Comparison of ENCODE assay signal across 1 cellular context in the genomic region with DNA sequence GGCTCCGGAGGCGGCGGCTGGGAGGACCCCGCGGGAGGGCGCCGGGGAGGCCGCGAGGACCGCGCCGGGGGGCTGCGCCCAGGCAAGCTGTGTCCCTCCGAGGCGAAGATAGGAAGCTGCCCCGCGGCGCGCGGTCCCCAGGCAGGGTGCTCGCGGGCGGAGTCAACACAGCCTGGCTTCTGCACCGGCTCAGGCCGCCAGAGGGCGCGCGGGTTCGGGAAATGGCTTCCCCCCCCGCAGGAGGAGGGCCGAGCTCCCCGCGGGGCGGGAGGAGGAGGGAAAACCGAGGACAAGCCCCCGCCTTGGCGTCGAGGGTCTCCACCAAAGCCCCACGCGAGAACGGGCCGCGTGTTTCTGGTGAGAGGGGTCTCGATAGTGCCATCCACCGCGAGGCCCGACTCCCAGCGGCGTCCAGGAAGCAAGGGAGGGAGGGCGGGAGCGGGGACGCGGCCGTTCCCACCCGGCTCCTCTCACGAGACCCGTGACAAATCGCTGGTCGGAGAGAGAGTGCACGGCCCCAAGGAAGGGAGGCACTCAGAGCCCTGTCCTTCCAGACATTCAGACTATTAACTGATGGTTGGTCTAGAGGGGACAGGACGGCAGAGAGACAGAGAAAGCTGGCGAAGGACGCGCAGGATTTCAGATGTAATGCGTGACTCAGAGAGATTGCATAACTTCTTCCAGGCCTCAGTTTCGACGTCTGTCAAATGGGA.
TF ChIP-seq lines count a peak whose summit lies in the region.

No MANE protein-coding gene starts in this region.

TF ChIP-seq in HepG2, 621 proteins besides CTCF, POLR2A, EP300 and RAD21 (continued from another document and continues in another):
- TF ChIP-seq, protein P1, sequence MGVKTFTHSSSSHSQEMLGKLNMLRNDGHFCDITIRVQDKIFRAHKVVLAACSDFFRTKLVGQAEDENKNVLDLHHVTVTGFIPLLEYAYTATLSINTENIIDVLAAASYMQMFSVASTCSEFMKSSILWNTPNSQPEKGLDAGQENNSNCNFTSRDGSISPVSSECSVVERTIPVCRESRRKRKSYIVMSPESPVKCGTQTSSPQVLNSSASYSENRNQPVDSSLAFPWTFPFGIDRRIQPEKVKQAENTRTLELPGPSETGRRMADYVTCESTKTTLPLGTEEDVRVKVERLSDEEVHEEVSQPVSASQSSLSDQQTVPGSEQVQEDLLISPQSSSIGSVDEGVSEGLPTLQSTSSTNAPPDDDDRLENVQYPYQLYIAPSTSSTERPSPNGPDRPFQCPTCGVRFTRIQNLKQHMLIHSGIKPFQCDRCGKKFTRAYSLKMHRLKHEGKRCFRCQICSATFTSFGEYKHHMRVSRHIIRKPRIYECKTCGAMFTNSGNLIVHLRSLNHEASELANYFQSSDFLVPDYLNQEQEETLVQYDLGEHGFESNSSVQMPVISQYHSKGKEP (CRISPR knock-in tag; IDR thresholded peaks at IDR 0.05): no peak
- no peak for TF ChIP-seq KDM6A (CRISPR knock-in tag; IDR thresholded peaks at IDR 0.05; ENCODE audit: low read depth)
- no peak for TF ChIP-seq ZNF781 (CRISPR knock-in tag; IDR thresholded peaks at IDR 0.05; ENCODE audit: borderline replicate concordance, not compliant biosample characterization)
- 0 out of 2 replicates have a peak, but pooled peaks have one; percentile 26 for TF ChIP-seq ZBTB38 (CRISPR knock-in tag; IDR thresholded peaks at IDR 0.05)
- TF ChIP-seq SIN3B (IDR thresholded peaks at IDR 0.05; ENCODE audit: low read length): no peak
- 0 out of 2 replicates have a peak, but pooled peaks have one; percentile 5 for TF ChIP-seq ZNF468 (CRISPR knock-in tag; IDR thresholded peaks at IDR 0.05)
- TF ChIP-seq, protein P2, sequence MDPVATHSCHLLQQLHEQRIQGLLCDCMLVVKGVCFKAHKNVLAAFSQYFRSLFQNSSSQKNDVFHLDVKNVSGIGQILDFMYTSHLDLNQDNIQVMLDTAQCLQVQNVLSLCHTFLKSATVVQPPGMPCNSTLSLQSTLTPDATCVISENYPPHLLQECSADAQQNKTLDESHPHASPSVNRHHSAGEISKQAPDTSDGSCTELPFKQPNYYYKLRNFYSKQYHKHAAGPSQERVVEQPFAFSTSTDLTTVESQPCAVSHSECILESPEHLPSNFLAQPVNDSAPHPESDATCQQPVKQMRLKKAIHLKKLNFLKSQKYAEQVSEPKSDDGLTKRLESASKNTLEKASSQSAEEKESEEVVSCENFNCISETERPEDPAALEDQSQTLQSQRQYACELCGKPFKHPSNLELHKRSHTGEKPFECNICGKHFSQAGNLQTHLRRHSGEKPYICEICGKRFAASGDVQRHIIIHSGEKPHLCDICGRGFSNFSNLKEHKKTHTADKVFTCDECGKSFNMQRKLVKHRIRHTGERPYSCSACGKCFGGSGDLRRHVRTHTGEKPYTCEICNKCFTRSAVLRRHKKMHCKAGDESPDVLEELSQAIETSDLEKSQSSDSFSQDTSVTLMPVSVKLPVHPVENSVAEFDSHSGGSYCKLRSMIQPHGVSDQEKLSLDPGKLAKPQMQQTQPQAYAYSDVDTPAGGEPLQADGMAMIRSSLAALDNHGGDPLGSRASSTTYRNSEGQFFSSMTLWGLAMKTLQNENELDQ (CRISPR knock-in tag; IDR thresholded peaks at IDR 0.05; ENCODE audit: borderline replicate concordance): no peak
- peak; percentile 73 for TF ChIP-seq ELF3 (CRISPR knock-in tag; IDR thresholded peaks at IDR 0.05)
- peak; percentile 54; the same call in 1 of the 2 replicates for TF ChIP-seq ZFY (CRISPR knock-in tag; IDR thresholded peaks at IDR 0.05)
- no peak for TF ChIP-seq CEBPZ (IDR thresholded peaks at IDR 0.05; ENCODE audit: low read length)
- TF ChIP-seq ZNF563 (CRISPR knock-in tag; IDR thresholded peaks at IDR 0.05): peak; percentile 39; the same call in 1 of the 2 replicates
- peak; percentile 89 for TF ChIP-seq ZFP91 (CRISPR knock-in tag; IDR thresholded peaks at IDR 0.05; ENCODE audit: borderline replicate concordance)
- TF ChIP-seq FOXO4 (CRISPR knock-in tag; conservative IDR thresholded peaks at IDR 0.05): no peak
- TF ChIP-seq, protein P3, sequence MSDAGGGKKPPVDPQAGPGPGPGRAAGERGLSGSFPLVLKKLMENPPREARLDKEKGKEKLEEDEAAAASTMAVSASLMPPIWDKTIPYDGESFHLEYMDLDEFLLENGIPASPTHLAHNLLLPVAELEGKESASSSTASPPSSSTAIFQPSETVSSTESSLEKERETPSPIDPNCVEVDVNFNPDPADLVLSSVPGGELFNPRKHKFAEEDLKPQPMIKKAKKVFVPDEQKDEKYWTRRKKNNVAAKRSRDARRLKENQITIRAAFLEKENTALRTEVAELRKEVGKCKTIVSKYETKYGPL (CRISPR knock-in tag; IDR thresholded peaks at IDR 0.05): no peak
- peak; percentile 76; the same call in 1 of the 2 replicates for TF ChIP-seq THRA (CRISPR knock-in tag; IDR thresholded peaks at IDR 0.05; ENCODE audit: borderline replicate concordance)
- TF ChIP-seq SCMH1 (CRISPR knock-in tag; IDR thresholded peaks at IDR 0.05; ENCODE audit: borderline replicate concordance): no peak
- TF ChIP-seq PHF5A (CRISPR knock-in tag; IDR thresholded peaks at IDR 0.05; ENCODE audit: low read depth, unreplicated experiment): no peak
- TF ChIP-seq, protein P4, sequence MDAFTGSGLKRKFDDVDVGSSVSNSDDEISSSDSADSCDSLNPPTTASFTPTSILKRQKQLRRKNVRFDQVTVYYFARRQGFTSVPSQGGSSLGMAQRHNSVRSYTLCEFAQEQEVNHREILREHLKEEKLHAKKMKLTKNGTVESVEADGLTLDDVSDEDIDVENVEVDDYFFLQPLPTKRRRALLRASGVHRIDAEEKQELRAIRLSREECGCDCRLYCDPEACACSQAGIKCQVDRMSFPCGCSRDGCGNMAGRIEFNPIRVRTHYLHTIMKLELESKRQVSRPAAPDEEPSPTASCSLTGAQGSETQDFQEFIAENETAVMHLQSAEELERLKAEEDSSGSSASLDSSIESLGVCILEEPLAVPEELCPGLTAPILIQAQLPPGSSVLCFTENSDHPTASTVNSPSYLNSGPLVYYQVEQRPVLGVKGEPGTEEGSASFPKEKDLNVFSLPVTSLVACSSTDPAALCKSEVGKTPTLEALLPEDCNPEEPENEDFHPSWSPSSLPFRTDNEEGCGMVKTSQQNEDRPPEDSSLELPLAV (CRISPR knock-in tag; conservative IDR thresholded peaks at IDR 0.05; ENCODE audit: low read depth): no peak
- peak; percentile 28; the same call in 1 of the 2 replicates for TF ChIP-seq ZNF737 (CRISPR knock-in tag; IDR thresholded peaks at IDR 0.05; ENCODE audit: borderline replicate concordance)
- no peak for TF ChIP-seq ZNF879 (CRISPR knock-in tag; IDR thresholded peaks at IDR 0.05)
- peak; percentile 75; the same call in 1 of the 2 replicates for TF ChIP-seq ZNF160 (CRISPR knock-in tag; IDR thresholded peaks at IDR 0.05)
- TF ChIP-seq ZNF260 (CRISPR knock-in tag; IDR thresholded peaks at IDR 0.05; ENCODE audit: borderline replicate concordance, low read depth): no peak
- TF ChIP-seq ZNF34 (CRISPR knock-in tag; IDR thresholded peaks at IDR 0.05; ENCODE audit: borderline replicate concordance): peak; percentile 95; the same call in 1 of the 2 replicates
- peak; percentile 66; the same call in 1 of the 2 replicates for TF ChIP-seq ZSCAN21 (CRISPR knock-in tag; IDR thresholded peaks at IDR 0.05; ENCODE audit: borderline replicate concordance)
- peak; percentile 31; the same call in 1 of the 2 replicates for TF ChIP-seq ZNF605 (CRISPR knock-in tag; IDR thresholded peaks at IDR 0.05)
- TF ChIP-seq MLLT10 (CRISPR knock-in tag; IDR thresholded peaks at IDR 0.05): no peak
- no peak for TF ChIP-seq SNRNP70 (IDR thresholded peaks at IDR 0.05; ENCODE audit: low read depth, low read length)
- peak; percentile 78; the same call in 1 of the 2 replicates for TF ChIP-seq ZGPAT (CRISPR knock-in tag; IDR thresholded peaks at IDR 0.05)
- TF ChIP-seq PAF1 (CRISPR knock-in tag; IDR thresholded peaks at IDR 0.05): no peak
- TF ChIP-seq CBX5 (CRISPR knock-in tag; IDR thresholded peaks at IDR 0.05; ENCODE audit: borderline replicate concordance): 0 out of 2 replicates have a peak, but pooled peaks have one; percentile 6
- no peak for TF ChIP-seq MBNL3 (CRISPR knock-in tag; conservative IDR thresholded peaks at IDR 0.05)
- TF ChIP-seq ZBTB46 (CRISPR knock-in tag; IDR thresholded peaks at IDR 0.05; ENCODE audit: borderline replicate concordance): peak; percentile 90; the same call in 1 of the 2 replicates
- peak; percentile 20; the same call in 1 of the 2 replicates for TF ChIP-seq RBAK (CRISPR knock-in tag; IDR thresholded peaks at IDR 0.05)
- TF ChIP-seq ZNF446 (CRISPR knock-in tag; IDR thresholded peaks at IDR 0.05): no peak
